ENCODE assay signal across 8 cellular contexts in genomic region chr16:76378020-76378419, GRCh38.
"Had no signal": no experiment of that assay in that cellular context is flagged by ENCODE, and none has a peak within 500 bp of the region (broad histone marks: within the 10 kb centered on the region; RNA-seq: fewer than 3 reads in every experiment).

No MANE protein-coding gene starts in this region.

- DNase-seq: GDM1, GF-D8 had no signal

- FAIRE-seq: G401.6, GM12878, GM12891, GM12892, GM18507, GM19239 had no signal

- ATAC-seq: GM12878 had no signal

- H3K4me3 ChIP-seq: GM12878 had no signal
